ENCODE assay signal across 28 cellular contexts in genomic region chr2:185375731-185376130, GRCh38.
"Had no signal": no experiment of that assay in that cellular context is flagged by ENCODE, and none has a peak within 500 bp of the region (broad histone marks: within the 10 kb centered on the region; RNA-seq: fewer than 3 reads in every experiment).

No MANE protein-coding gene starts in this region.

- DNase-seq: activated B cell treated with CpG ODN at 0.5 μM for 24 hours; activated CD4-positive, alpha-beta memory T cell treated with anti-CD3 and anti-CD28 coated beads for 36 hours; activated CD4-positive, alpha-beta T cell treated with anti-CD3 and anti-CD28 coated beads for 4 hours; activated CD4-positive, alpha-beta T cell treated with anti-CD3 and anti-CD28 coated beads, Interleukin-2, amount 10 ng/mL, durations not matched to agents 24 days and 14 days; activated CD4-positive, alpha-beta T cell treated with anti-CD3 and anti-CD28 coated beads, Interleukin-2, amount 50 U/mL, for 1 hour; activated CD4-positive, alpha-beta T cell treated with anti-CD3 and anti-CD28 coated beads, Interleukin-2, amount 50 U/mL, for 4 hours; activated CD4-positive, CD25-positive, alpha-beta regulatory T cell treated with anti-CD3 and anti-CD28 coated beads, Interleukin-2, amount 50 U/mL, for 72 hours; activated CD8-positive, alpha-beta memory T cell treated with anti-CD3 and anti-CD28 coated beads, Interleukin-2, amount 50 U/mL, for 4 hours; activated CD8-positive, alpha-beta T cell treated with anti-CD3 and anti-CD28 coated beads for 36 hours; activated effector memory CD4-positive, alpha-beta T cell treated with Interleukin-2 at 50 U/mL for 16 hours; activated gamma-delta T cell; activated naive CD4-positive, alpha-beta T cell treated with anti-CD3 and anti-CD28 coated beads, Interleukin-2, amount 10 ng/mL, durations not matched to agents 7 days and 5 days; activated naive CD4-positive, alpha-beta T cell treated with Interleukin-2 at 50 U/mL for 16 hours; activated naive CD8-positive, alpha-beta T cell treated with anti-CD3 and anti-CD28 coated beads, Interleukin-2, amount 10 ng/mL, durations not matched to agents 7 days and 5 days; activated naive CD8-positive, alpha-beta T cell treated with anti-CD3 and anti-CD28 coated beads, Interleukin-2, amount 50 U/mL, for 24 hours; activated T-cell treated with anti-CD3 and anti-CD28 coated beads, Interleukin-2, amount 50 U/mL, for 24 hours; activated T-cell treated with anti-CD3 and anti-CD28 coated beads, Interleukin-2, amount 50 U/mL, for 48 hours; amygdala; anterior cingulate cortex; caudate nucleus; cerebellar nuclear complex; T-helper 1 cell; T-helper 2 cell; T-helper 9 cell had no signal

- ATAC-seq: activated CD8-positive, alpha-beta T cell treated with anti-CD3 and anti-CD28 coated beads for 36 hours; activated naive CD8-positive, alpha-beta T cell treated with anti-CD3 and anti-CD28 coated beads, Interleukin-2, amount 50 U/mL, for 24 hours had no signal

- H3K27ac ChIP-seq: ascending aorta, cardiac muscle cell, VCaP had no signal

- H3K4me1 ChIP-seq: ascending aorta had no signal

- FAIRE-seq: bronchial epithelial cell had no signal

- H3K27me3 ChIP-seq: ascending aorta, cardiac muscle cell had no signal

- H3K36me3 ChIP-seq: ascending aorta, cardiac muscle cell had no signal

- H3K9me3 ChIP-seq: ascending aorta had no signal

- H3K4me3 ChIP-seq: ascending aorta, cardiac muscle cell had no signal
